8 cellular contexts compared by ENCODE assay signal in the genomic region with DNA sequence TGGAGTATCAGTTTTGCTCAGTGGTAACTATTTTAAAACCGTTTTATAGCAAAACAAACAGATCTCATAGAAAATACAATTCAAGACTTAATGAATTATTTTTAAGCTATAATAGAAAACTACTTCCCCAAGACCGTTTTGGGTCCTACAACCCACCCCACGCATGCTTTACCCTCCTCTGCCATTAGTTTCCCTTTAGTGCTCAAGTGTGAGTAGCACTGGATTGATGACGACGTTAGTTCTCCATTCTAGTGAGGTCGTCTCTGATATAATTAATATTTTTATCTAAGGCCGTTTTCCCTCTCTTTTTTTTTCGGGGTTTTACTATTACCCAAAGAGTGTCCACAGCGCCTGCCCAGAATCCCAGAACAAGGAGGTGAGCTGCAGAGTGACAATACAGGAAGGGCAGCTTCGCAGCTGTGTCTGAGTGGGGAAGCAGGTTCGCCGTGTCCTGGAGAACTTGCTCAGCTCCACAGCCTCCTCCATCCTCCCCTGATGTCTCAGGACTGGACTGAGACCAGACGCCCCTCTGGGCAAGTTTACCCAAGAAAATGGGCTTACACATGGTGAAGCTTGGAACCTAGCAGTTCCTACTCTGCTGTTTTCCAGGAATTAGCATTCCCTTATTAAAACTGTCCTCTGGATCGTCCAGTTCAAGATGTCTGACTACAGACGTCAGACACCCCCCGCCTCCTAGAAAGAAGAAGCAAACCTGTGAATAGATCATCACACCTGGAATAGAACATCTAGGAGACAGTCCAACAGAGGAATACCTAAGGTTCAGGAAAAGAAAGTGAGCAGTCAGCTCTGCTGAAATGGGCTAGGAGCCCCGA. TPM values are rescaled to one million over a fixed set of nuclear protein-coding genes. Genes with fewer than 3 reads are reported as not detected.
A peak's percentile ranks its signal among the peaks of the same experiment; 100 is the strongest.
DNase-seq lines count a peak whose midpoint lies in the region; ATAC-seq and TF ChIP-seq lines count a peak whose summit lies in the region.

No MANE protein-coding gene starts in this region.

- no peak overlapping the region for H3K27ac ChIP-seq in tibial artery

- in situ Hi-C loops in astrocyte of the spinal cord (cut with HindIII; ENCODE audit: low sequenced_read_pairs): no loop called here

- intact Hi-C loops in tibial artery (cut with DNase I; ENCODE audit: low total_unique reads): loop anchor here (5.0 kb wide), 1 partner anchor 363 kb away; no protein-coding TSS in a partner anchor

- no peaks in the 10 kb centered on the region for H3K36me3 ChIP-seq in tibial artery

- peaks cover 0 to 15% (median 8%) of the 10 kb centered on the region in 4 donors for H3K4me1 ChIP-seq in tibial artery

- no peaks in the 10 kb centered on the region for H3K9me3 ChIP-seq in tibial artery

- H3K27me3 ChIP-seq in tibial artery: no peaks in the 10 kb centered on the region

- TF ChIP-seq CTCF in astrocyte of the spinal cord (IDR thresholded peaks at IDR 0.05; ENCODE audit: low read depth, low read length) (no peak), tibial artery (IDR thresholded peaks at IDR 0.05) (no peak)

- peak; percentile 12 for DNase-seq in NCI-H2227 treated with DMSO at 0.1 percent for 48 hours (lab: John Stamatoyannopoulos, UW)
- no peak for DNase-seq in NCI-H2227 (lab: John Stamatoyannopoulos, UW; ENCODE audit: unreplicated experiment)
- DNase-seq in Jurkat, Clone E6-1 (ENCODE audit: low read depth, low spot score): no peak
- DNase-seq in astrocyte of the spinal cord (ENCODE audit: low read depth, low spot score): no peak
- peak; percentile 18 for DNase-seq in left kidney (ENCODE audit: low read depth, low spot score)
- DNase-seq in tibial artery: peak in 1 of 2 donors; percentile 20

- ATAC-seq in GM19397 (IDR thresholded peaks at IDR 0.05; ENCODE audit: unreplicated experiment) (no peak), HG02763 (IDR thresholded peaks at IDR 0.05; ENCODE audit: unreplicated experiment) (no peak)

- H3K4me3 ChIP-seq in Jurkat, Clone E6-1 (ENCODE audit: low read length): peak overlapping the region; percentile 50
- H3K4me3 ChIP-seq in astrocyte of the spinal cord (ENCODE audit: low read depth, low read length) (peak overlapping the region; percentile 47), tibial artery (peak overlapping the region; percentile 49 to 61)

RNA-seq across cellular contexts. Expression of a gene that starts 31.9 kb away (rescaled TPM):
- 18.1 TPM for polyA plus RNA-seq in Jurkat, Clone E6-1 (2012; ENCODE audit: insufficient read depth, insufficient read length)

Comparison
In these comparisons a context has a peak if more than half of its experiments do, and no peak if none do; other contexts are left out.
1. DNase-seq: peak in NCI-H2227 treated with DMSO at 0.1 percent for 48 hours (single experiment) and left kidney (single experiment); none in NCI-H2227 (single experiment), Jurkat, Clone E6-1 (single experiment) and astrocyte of the spinal cord (single experiment).
2. Peak in every context shown above with its lines, with median percentiles within 50 percentile points of each other: H3K4me3 ChIP-seq.